In genomic region chr5:172284275-172284971, GRCh38 we compare ENCODE assay signal across 8 cellular contexts. TPM values are rescaled to one million over a fixed set of nuclear protein-coding genes. Genes with fewer than 3 reads are reported as not detected.
DNase-seq lines count a peak whose midpoint lies in the region; ATAC-seq, FAIRE-seq and TF ChIP-seq lines count a peak whose summit lies in the region.

No MANE protein-coding gene starts in this region.

- H3K27ac Mint-ChIP-seq in brain, result peak overlapping the region; percentile 97 to 100 (median 99)
- peak overlapping the region; percentile 75 for H3K27ac Mint-ChIP-seq in stimulated activated effector memory CD8-positive, alpha-beta T cell treated with anti-CD3 and anti-CD28 coated beads, Interleukin-12 subunit alpha, Interleukin-12 subunit beta, amount 100 ng/mL, for 72 hours

- H3K9me1 ChIP-seq in keratinocyte (ENCODE audit: control insufficient read depth, extremely low read depth, insufficient read depth, low read length), result no peaks in the 10 kb centered on the region

- H4K20me1 ChIP-seq in keratinocyte (ENCODE audit: control insufficient read depth, extremely low read depth, insufficient read depth, low read length), result no peaks in the 10 kb centered on the region

- peaks cover 0 to 2% (median 0%) of the 10 kb centered on the region in 5 experiments for H3K9me3 Mint-ChIP-seq in brain
- H3K9me3 Mint-ChIP-seq in stimulated activated effector memory CD8-positive, alpha-beta T cell treated with anti-CD3 and anti-CD28 coated beads, Interleukin-12 subunit alpha, Interleukin-12 subunit beta, amount 100 ng/mL, for 72 hours, result no peaks in the 10 kb centered on the region

- no peak for FAIRE-seq in keratinocyte (lab: Jason Lieb, UNC)

- peak overlapping the region; percentile 93 for H2AFZ ChIP-seq in keratinocyte (ENCODE audit: control insufficient read depth, low read length)

- peak overlapping the region; percentile 73 to 91 (median 79) for H3K4me3 ChIP-seq in keratinocyte (ENCODE audit: control insufficient read depth in 2 of 3, extremely low read depth in 1 of 3, insufficient read depth in 2 of 3, low read depth in 1 of 3, low read length in 3 of 3)

- dilution Hi-C loops in keratinocyte (cut with MboI; ENCODE audit: extremely low pct_ligation_motif_present, low sequenced_read_pairs), result no loop called here

- H3K4me1 Mint-ChIP-seq in brain, result peaks cover 51% of the 10 kb centered on the region
- peaks cover 11% of the 10 kb centered on the region for H3K4me1 Mint-ChIP-seq in stimulated activated effector memory CD8-positive, alpha-beta T cell treated with anti-CD3 and anti-CD28 coated beads, Interleukin-12 subunit alpha, Interleukin-12 subunit beta, amount 100 ng/mL, for 72 hours

- H3K9ac ChIP-seq in ES-I3 (ENCODE audit: low read depth, low read length) (peak overlapping the region; percentile 95), keratinocyte (ENCODE audit: control insufficient read depth, extremely low read depth, insufficient read depth, low read length) (peak overlapping the region; percentile 82)

- peaks cover 37% of the 10 kb centered on the region for H3K79me2 ChIP-seq in keratinocyte (ENCODE audit: control insufficient read depth, insufficient read depth, low read length)

- peak overlapping the region; percentile 93 to 99 (median 96) for H3K4me3 Mint-ChIP-seq in brain
- peak overlapping the region; percentile 84 for H3K4me3 Mint-ChIP-seq in stimulated activated effector memory CD8-positive, alpha-beta T cell treated with anti-CD3 and anti-CD28 coated beads, Interleukin-12 subunit alpha, Interleukin-12 subunit beta, amount 100 ng/mL, for 72 hours

- no peaks in the 10 kb centered on the region for H3K27me3 ChIP-seq in keratinocyte (ENCODE audit: control insufficient read depth, extremely low read depth, insufficient read depth, low read length)

- peak overlapping the region; percentile 97 for H3K4me2 ChIP-seq in keratinocyte (ENCODE audit: control insufficient read depth, extremely low read depth, insufficient read depth, low read depth, low read length)

- no peaks in the 10 kb centered on the region for H3K36me3 ChIP-seq in ES-I3 (ENCODE audit: insufficient read depth, low read length)
- peaks cover 0 to 2% of the 10 kb centered on the region in 2 experiments for H3K36me3 ChIP-seq in keratinocyte (ENCODE audit: control insufficient read depth in 2 of 2, extremely low read depth in 1 of 2, insufficient read depth in 2 of 2, low read length in 2 of 2)

- H3K4me1 ChIP-seq in ES-I3 (ENCODE audit: insufficient read depth, low read length), result peaks cover 11% of the 10 kb centered on the region
- peaks cover 20% of the 10 kb centered on the region for H3K4me1 ChIP-seq in keratinocyte (ENCODE audit: control insufficient read depth, extremely low read depth, insufficient read depth, low read length)

- TF ChIP-seq CTCF in brain (conservative IDR thresholded peaks at IDR 0.05), result no peak
- no peak for TF ChIP-seq CTCF in keratinocyte (optimal IDR thresholded peaks at IDR 0.05 in 1 of 3, IDR thresholded peaks at IDR 0.05 in 1 of 3, conservative IDR thresholded peaks at IDR 0.05 in 1 of 3; ENCODE audit: extremely low read depth in 1 of 3, insufficient read depth in 2 of 3, low read length in 3 of 3)

- peak overlapping the region; percentile 29 for H3K27ac ChIP-seq in keratinocyte (ENCODE audit: control insufficient read depth, insufficient read depth, low read length)

- peaks cover 14% of the 10 kb centered on the region for H3K36me3 Mint-ChIP-seq in brain
- no peaks in the 10 kb centered on the region for H3K36me3 Mint-ChIP-seq in stimulated activated effector memory CD8-positive, alpha-beta T cell treated with anti-CD3 and anti-CD28 coated beads, Interleukin-12 subunit alpha, Interleukin-12 subunit beta, amount 100 ng/mL, for 72 hours

- no peaks in the 10 kb centered on the region for H3K9me3 ChIP-seq in ES-I3 (ENCODE audit: control insufficient read depth, insufficient read depth, low read length)
- no peaks in the 10 kb centered on the region for H3K9me3 ChIP-seq in keratinocyte (ENCODE audit: control insufficient read depth, low read depth, low read length)

- H3K27me3 Mint-ChIP-seq in brain, result peaks cover 21% of the 10 kb centered on the region

- no peak for ATAC-seq in stimulated activated effector memory CD8-positive, alpha-beta T cell treated with anti-CD3 and anti-CD28 coated beads, Interleukin-12 subunit alpha, Interleukin-12 subunit beta, amount 100 ng/mL, for 72 hours
- ATAC-seq in HG03521 (IDR thresholded peaks at IDR 0.05; ENCODE audit: unreplicated experiment), result no peak

- DNase-seq in NAMALWA (ENCODE audit: low spot score) (peak; percentile 19), keratinocyte (ENCODE audit: low read depth, low spot score) (no peak), NCI-H187 treated with DMSO at 0.1 percent for 48 hours (lab: John Stamatoyannopoulos, UW) (no peak), NCI-H1436 (lab: John Stamatoyannopoulos, UW) (no peak)
- peak in 1 of 2 donors; percentile 18 for DNase-seq in stimulated activated effector memory CD8-positive, alpha-beta T cell treated with anti-CD3 and anti-CD28 coated beads, Interleukin-12 subunit alpha, Interleukin-12 subunit beta, amount 100 ng/mL, for 72 hours (ENCODE audit: low spot score in 2 of 2)

RNA-seq across cellular contexts. Expression of gene UBTD2, which starts 0.9 kb away (rescaled TPM):
- polyA plus RNA-seq in brain (ENCODE audit: insufficient read depth, low read depth, low replicate concordance) (11.3 TPM), keratinocyte (9.0 to 16.2 TPM (median 13.2 TPM) in 3 replicates)
- 4.7 TPM for polyA plus RNA-seq in keratinocyte (2011; ENCODE audit: low read depth)
- polyA plus RNA-seq in keratinocyte (2011; cell fraction: cytosol; rRNA removed), result 9.9 and 18.0 TPM in 2 replicates
- polyA plus RNA-seq in keratinocyte (2011; cell fraction: nucleus; rRNA removed), result 9.9 and 11.6 TPM in 2 replicates
- 7.4 and 12.0 TPM in 2 replicates for polyA plus RNA-seq in keratinocyte (2012; ENCODE audit: low replicate concordance)
- 6.5 to 15.1 TPM (median 8.0 TPM) in 3 replicates for polyA minus RNA-seq in keratinocyte
- 6.5 TPM for polyA minus RNA-seq in keratinocyte (2011; cell fraction: cytosol; rRNA and poly(A)+ RNA removed)
- polyA minus RNA-seq in keratinocyte (2011; cell fraction: nucleus; rRNA and poly(A)+ RNA removed), result 4.5 and 9.9 TPM in 2 replicates
